In genomic region chr1:160454371-160455152, GRCh38 we compare ENCODE assay signal across 1 cellular context.
TF ChIP-seq lines count a peak whose summit lies in the region.

No MANE protein-coding gene starts in this region.

TF ChIP-seq in SK-N-SH, 30 proteins besides CTCF, POLR2A, EP300 and RAD21 (continued from another document):
- TF ChIP-seq YY1 (IDR thresholded peaks at IDR 0.05; ENCODE audit: low read depth) (no peak), RCOR1 (IDR thresholded peaks at IDR 0.05; ENCODE audit: low read length) (no peak), POLR2AphosphoS5 (IDR thresholded peaks at IDR 0.05; ENCODE audit: low read depth, low read length) (no peak), NRF1 (IDR thresholded peaks at IDR 0.05; ENCODE audit: low read depth, low read length) (no peak), IRF3 (IDR thresholded peaks at IDR 0.05; ENCODE audit: low read depth, low read length) (no peak), FOXM1 (IDR thresholded peaks at IDR 0.05; ENCODE audit: low read depth) (no peak), GABPA (IDR thresholded peaks at IDR 0.05; ENCODE audit: low read depth) (no peak), CHD2 (IDR thresholded peaks at IDR 0.05; ENCODE audit: low read length, partially characterized antibody) (no peak), SIN3A (IDR thresholded peaks at IDR 0.05; ENCODE audit: borderline replicate concordance, low read depth, low read length) (no peak), TAF1 (IDR thresholded peaks at IDR 0.05; ENCODE audit: borderline replicate concordance, low read depth, low read length) (no peak), FOXJ3 (CRISPR knock-in tag; IDR thresholded peaks at IDR 0.05) (no peak), USF1 (IDR thresholded peaks at IDR 0.05; ENCODE audit: borderline replicate concordance, low read depth) (no peak)
